7 cellular contexts compared by ENCODE assay signal in the genomic region with DNA sequence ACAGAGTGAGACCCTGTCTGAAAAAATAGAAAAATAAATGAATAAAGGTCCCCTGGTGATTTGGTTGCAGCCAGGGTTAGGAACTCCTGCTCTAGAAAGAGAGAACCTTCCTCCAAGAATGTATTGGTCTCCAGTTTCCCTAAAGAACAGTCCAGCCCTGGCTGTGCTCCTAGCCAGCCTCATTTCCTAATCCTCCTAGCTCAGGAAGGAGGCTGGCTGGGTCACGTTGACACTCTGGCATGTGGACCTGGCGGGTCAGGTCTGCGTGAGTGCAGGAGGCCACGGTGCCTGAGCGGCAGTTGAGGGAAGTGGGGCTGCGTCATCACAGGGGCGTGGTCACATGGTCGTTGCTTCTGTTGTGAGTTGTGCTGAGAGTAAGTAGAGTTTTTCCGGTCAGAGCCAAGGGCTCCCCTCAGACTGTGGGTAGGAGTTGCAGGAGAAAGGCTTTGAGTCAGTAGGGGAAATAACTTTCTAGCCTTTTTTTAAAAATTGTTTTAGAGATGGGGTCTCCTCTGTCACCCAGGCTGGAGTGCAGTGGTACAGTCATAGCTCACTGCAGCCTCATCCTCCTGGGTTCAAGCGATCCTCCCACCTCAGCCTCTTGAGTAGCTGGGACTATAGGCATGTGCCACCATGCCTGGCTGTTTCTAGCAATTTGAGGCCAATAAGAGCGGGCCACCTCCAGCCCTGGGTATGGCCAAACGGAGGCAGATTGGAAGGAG.
DNase-seq lines count a peak whose midpoint lies in the region; ATAC-seq and TF ChIP-seq lines count a peak whose summit lies in the region.

No MANE protein-coding gene starts in this region.

- H3K27me3 ChIP-seq in ascending aorta, result no peaks in the 10 kb centered on the region

- intact Hi-C loops in ascending aorta (cut with DNase I), result loop anchor here (1.0 kb wide), 1 partner anchor 13 kb away; no protein-coding TSS in a partner anchor

- peak; percentile 66 for ATAC-seq in GM18907 (IDR thresholded peaks at IDR 0.05; ENCODE audit: unreplicated experiment)
- ATAC-seq in HG03442 (IDR thresholded peaks at IDR 0.05; ENCODE audit: unreplicated experiment), result peak; percentile 62

- H3K36me3 ChIP-seq in ascending aorta, result no peaks in the 10 kb centered on the region

- no peaks in the 10 kb centered on the region for H3K9me3 ChIP-seq in ascending aorta

- H3K27ac ChIP-seq in ascending aorta, result peak overlapping the region; percentile 27 to 49

- no peak overlapping the region for H3K4me3 ChIP-seq in ascending aorta

- TF ChIP-seq CTCF in ascending aorta (IDR thresholded peaks at IDR 0.05), result no peak

- H3K4me1 ChIP-seq in ascending aorta, result peaks cover 3 to 29% of the 10 kb centered on the region in 2 donors

- DNase-seq in T-helper 22 cell (ENCODE audit: low read depth) (peak; percentile 16), ascending aorta (ENCODE audit: low spot score in 2 of 2) (peak; percentile 87 to 96), inferior parietal cortex (ENCODE audit: extremely low spot score) (peak; percentile 59), NCI-H1694 (lab: John Stamatoyannopoulos, UW) (no peak)
- DNase-seq in stimulated activated CD4-positive, alpha-beta T cell treated with anti-CD3 and anti-CD28 coated beads, Interleukin-2, amount 100 ng/mL, for 48 hours, result peak; percentile 67 to 75
